19 cellular contexts compared by ENCODE assay signal in the genomic region with DNA sequence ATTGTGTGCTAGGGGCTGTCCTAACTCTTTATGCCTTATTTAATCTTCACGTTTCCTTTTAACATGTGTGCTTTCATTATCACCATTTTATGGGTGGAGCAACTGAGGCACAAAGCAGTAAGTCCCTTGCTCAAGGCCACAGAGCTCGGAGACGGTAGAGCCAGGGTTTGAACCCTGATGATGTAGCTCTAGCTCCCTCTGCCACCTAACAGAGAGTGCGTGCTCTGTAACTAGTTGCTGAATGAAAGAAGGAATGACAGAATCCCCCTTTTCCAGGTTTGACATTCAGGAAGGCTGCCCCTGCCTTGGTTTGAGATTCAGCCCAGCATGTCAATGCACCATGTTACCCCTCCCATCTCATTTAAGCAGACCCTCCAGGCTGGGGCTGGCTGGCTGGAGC.
"Had no signal": no experiment of that assay in that cellular context is flagged by ENCODE, and none has a peak within 500 bp of the region (broad histone marks: within the 10 kb centered on the region; RNA-seq: fewer than 3 reads in every experiment).

No MANE protein-coding gene starts in this region.

- ATAC-seq: activated CD8-positive, alpha-beta memory T cell treated with anti-CD3 and anti-CD28 coated beads, Interleukin-2, amount 10 ng/mL, durations not matched to agents 7 days and 5 days; activated T-helper 17 cell treated with anti-CD3 and anti-CD28 coated beads, Interleukin-2, amount 50 U/mL, for 72 hours; gastrocnemius medialis; left lobe of liver had no signal

- H3K4me3 Mint-ChIP-seq: activated B cell treated with CpG ODN at 0.5 μM for 24 hours; activated CD4-positive, alpha-beta memory T cell treated with anti-CD3 and anti-CD28 coated beads, Interleukin-2, amount 10 ng/mL, durations not matched to agents 7 days and 5 days; activated CD8-positive, alpha-beta memory T cell treated with anti-CD3 and anti-CD28 coated beads, Interleukin-2, amount 10 ng/mL, durations not matched to agents 7 days and 5 days; activated naive CD8-positive, alpha-beta T cell treated with anti-CD3 and anti-CD28 coated beads, Interleukin-2, amount 10 ng/mL, durations not matched to agents 7 days and 5 days; activated T-helper 17 cell treated with anti-CD3 and anti-CD28 coated beads, Interleukin-2, amount 50 U/mL, for 72 hours; central memory CD8-positive, alpha-beta T cell; T-helper 2 cell treated with Interferon-gamma antibody and Interleukin-4, amounts not matched to agents 5 μg/mL and 100 μg/mL, for 36 hours had no signal

- H3K27ac ChIP-seq: brain microvascular endothelial cell, gastrocnemius medialis, thoracic aorta had no signal

- H3K27me3 ChIP-seq: gastrocnemius medialis had no signal

- H3K4me3 ChIP-seq: gastrocnemius medialis, thoracic aorta had no signal

- H3K9me3 ChIP-seq: gastrocnemius medialis, thoracic aorta had no signal

- DNase-seq: activated B cell treated with CpG ODN at 0.5 μM for 24 hours; activated CD4-positive, alpha-beta memory T cell treated with anti-CD3 and anti-CD28 coated beads, Interleukin-2, amount 10 ng/mL, durations not matched to agents 7 days and 5 days; activated CD4-positive, alpha-beta T cell treated with anti-CD3 and anti-CD28 coated beads for 48 hours; activated CD8-positive, alpha-beta memory T cell treated with anti-CD3 and anti-CD28 coated beads, Interleukin-2, amount 10 ng/mL, durations not matched to agents 7 days and 5 days; activated naive CD4-positive, alpha-beta T cell treated with Interleukin-2 at 50 U/mL for 16 hours; activated naive CD8-positive, alpha-beta T cell treated with anti-CD3 and anti-CD28 coated beads, Interleukin-2, amount 10 ng/mL, durations not matched to agents 7 days and 5 days; activated T-cell treated with anti-CD3 and anti-CD28 coated beads, Interleukin-2, amount 50 U/mL, for 1 hour; brain microvascular endothelial cell; cortex of kidney; gastrocnemius medialis; midbrain; small intestine; stimulated activated CD4-positive, alpha-beta T cell treated with anti-CD3 and anti-CD28 coated beads, Interleukin-4, amount 100 ng/mL, for 1 hour had no signal

- H3K36me3 Mint-ChIP-seq: activated CD8-positive, alpha-beta memory T cell treated with anti-CD3 and anti-CD28 coated beads, Interleukin-2, amount 10 ng/mL, durations not matched to agents 7 days and 5 days; activated naive CD8-positive, alpha-beta T cell treated with anti-CD3 and anti-CD28 coated beads, Interleukin-2, amount 10 ng/mL, durations not matched to agents 7 days and 5 days had no signal

- H3K36me3 ChIP-seq: brain microvascular endothelial cell, gastrocnemius medialis, thoracic aorta had no signal

- H3K27ac Mint-ChIP-seq: activated B cell treated with CpG ODN at 0.5 μM for 24 hours; activated CD4-positive, alpha-beta memory T cell treated with anti-CD3 and anti-CD28 coated beads, Interleukin-2, amount 10 ng/mL, durations not matched to agents 7 days and 5 days; activated CD8-positive, alpha-beta memory T cell treated with anti-CD3 and anti-CD28 coated beads, Interleukin-2, amount 10 ng/mL, durations not matched to agents 7 days and 5 days; activated naive CD8-positive, alpha-beta T cell treated with anti-CD3 and anti-CD28 coated beads, Interleukin-2, amount 10 ng/mL, durations not matched to agents 7 days and 5 days; activated T-helper 17 cell treated with anti-CD3 and anti-CD28 coated beads, Interleukin-2, amount 50 U/mL, for 72 hours; progenitor cell of endocrine pancreas; T-helper 2 cell treated with Interferon-gamma antibody and Interleukin-4, amounts not matched to agents 5 μg/mL and 100 μg/mL, for 36 hours had no signal

- H3K4me1 ChIP-seq: gastrocnemius medialis had no signal

- H3K9me3 Mint-ChIP-seq: activated B cell treated with CpG ODN at 0.5 μM for 24 hours; activated CD4-positive, alpha-beta memory T cell treated with anti-CD3 and anti-CD28 coated beads, Interleukin-2, amount 10 ng/mL, durations not matched to agents 7 days and 5 days; activated naive CD8-positive, alpha-beta T cell treated with anti-CD3 and anti-CD28 coated beads, Interleukin-2, amount 10 ng/mL, durations not matched to agents 7 days and 5 days; activated T-helper 17 cell treated with anti-CD3 and anti-CD28 coated beads, Interleukin-2, amount 50 U/mL, for 72 hours; central memory CD8-positive, alpha-beta T cell; T-helper 2 cell treated with Interferon-gamma antibody and Interleukin-4, amounts not matched to agents 5 μg/mL and 100 μg/mL, for 36 hours had no signal

- H3K4me1 Mint-ChIP-seq: activated B cell treated with CpG ODN at 0.5 μM for 24 hours; activated CD4-positive, alpha-beta memory T cell treated with anti-CD3 and anti-CD28 coated beads, Interleukin-2, amount 10 ng/mL, durations not matched to agents 7 days and 5 days; activated CD8-positive, alpha-beta memory T cell treated with anti-CD3 and anti-CD28 coated beads, Interleukin-2, amount 10 ng/mL, durations not matched to agents 7 days and 5 days; activated naive CD8-positive, alpha-beta T cell treated with anti-CD3 and anti-CD28 coated beads, Interleukin-2, amount 10 ng/mL, durations not matched to agents 7 days and 5 days; activated T-helper 17 cell treated with anti-CD3 and anti-CD28 coated beads, Interleukin-2, amount 50 U/mL, for 72 hours; central memory CD8-positive, alpha-beta T cell had no signal
